ENCODE assay signal across 8 cellular contexts in the genomic region with DNA sequence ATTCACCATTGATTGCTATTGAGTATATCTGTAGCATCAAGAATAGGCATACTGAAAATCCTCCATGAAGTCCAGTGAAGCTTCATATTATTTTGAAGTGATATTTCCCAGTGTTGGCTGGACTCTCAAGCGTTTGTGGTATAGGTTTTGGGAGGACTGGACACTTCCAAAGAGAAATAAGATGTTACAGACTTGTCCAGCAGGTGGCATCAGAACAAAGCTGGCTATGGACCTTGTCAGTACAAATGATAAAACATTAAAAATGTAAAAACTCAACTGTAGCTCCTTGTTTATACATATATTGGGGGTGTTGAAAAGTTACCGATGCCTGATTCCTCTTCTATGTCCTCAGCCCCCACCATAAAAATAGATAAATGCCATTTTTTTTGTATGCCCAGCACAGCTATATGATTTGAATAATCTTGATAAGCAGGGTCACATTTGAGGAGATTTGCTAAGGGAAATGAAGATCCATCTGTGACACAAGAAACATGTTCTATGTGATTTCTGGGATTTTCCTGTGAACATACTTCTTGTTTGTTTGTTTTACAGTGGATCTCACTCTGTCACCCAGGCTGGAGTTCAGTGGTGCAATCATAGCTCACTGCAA. TPM values are rescaled to one million over a fixed set of nuclear protein-coding genes. Genes with fewer than 3 reads are reported as not detected.
DNase-seq lines count a peak whose midpoint lies in the region; ATAC-seq and TF ChIP-seq lines count a peak whose summit lies in the region.

No MANE protein-coding gene starts in this region.

- H3K4me2 ChIP-seq in osteoblast (ENCODE audit: insufficient read depth, low read length) = no peak overlapping the region

- no peaks in the 10 kb centered on the region for H4K20me1 ChIP-seq in osteoblast (ENCODE audit: insufficient read depth, low read length)

- intact Hi-C loops in esophagus squamous epithelium (cut with DNase I) (loop anchor here (10.0 kb wide), 1 partner anchor 285 kb away; no protein-coding TSS in a partner anchor), sciatic nerve (cut with DNase I) (no loop called here)

- peak; percentile 5 to 6 for DNase-seq in activated CD4-positive, alpha-beta T cell treated with anti-CD3 and anti-CD28 coated beads for 24 hours (ENCODE audit: low read depth in 2 of 2)
- DNase-seq in activated CD4-positive, alpha-beta T cell treated with anti-CD3 and anti-CD28 coated beads, Interleukin-2, amount 50 U/mL, for 4 hours = no peak
- peak; percentile 20 for DNase-seq in HS-5 (ENCODE audit: low read depth)
- peak; percentile 72 for DNase-seq in SK-MEL-5 (ENCODE audit: low read depth, low spot score)
- no peak for DNase-seq in esophagus squamous epithelium (lab: John Stamatoyannopoulos, UW)
- DNase-seq in osteoblast (ENCODE audit: insufficient read length, low spot score, missing footprints) = peak; percentile 73
- no peak for DNase-seq in sciatic nerve (ENCODE audit: low spot score)

- no peaks in the 10 kb centered on the region for H3K27me3 ChIP-seq in esophagus squamous epithelium
- no peaks in the 10 kb centered on the region for H3K27me3 ChIP-seq in osteoblast (ENCODE audit: insufficient read depth, low read length)

- H3K4me1 ChIP-seq in esophagus squamous epithelium = no peaks in the 10 kb centered on the region
- H3K4me1 ChIP-seq in osteoblast (ENCODE audit: insufficient read depth, low read length) = no peaks in the 10 kb centered on the region

- H3K36me3 ChIP-seq in esophagus squamous epithelium (no peaks in the 10 kb centered on the region), osteoblast (ENCODE audit: insufficient read depth, low read length) (no peaks in the 10 kb centered on the region)

- H3K79me2 ChIP-seq in osteoblast (ENCODE audit: insufficient read depth, low read length) = no peaks in the 10 kb centered on the region

- H3K27ac ChIP-seq in esophagus squamous epithelium (no peak overlapping the region), osteoblast (ENCODE audit: low read depth, low read length) (no peak overlapping the region)

- in situ Hi-C loops in SK-MEL-5 (cut with HindIII; ENCODE audit: low pct_unique_long_range_greater_than_20kb, low sequenced_read_pairs) = no loop called here

- H3K9me3 ChIP-seq in esophagus squamous epithelium = no peaks in the 10 kb centered on the region
- H3K9me3 ChIP-seq in osteoblast (ENCODE audit: low read depth, low read length) = no peaks in the 10 kb centered on the region

- TF ChIP-seq CTCF in esophagus squamous epithelium (IDR thresholded peaks at IDR 0.05) = peak in 5 of 6 experiments; percentile 42 to 59 (median 54)
- peak; percentile 73 for TF ChIP-seq CTCF in osteoblast (IDR thresholded peaks at IDR 0.05; ENCODE audit: extremely low read depth, low read depth, low read length)

- no peak overlapping the region for H2AFZ ChIP-seq in osteoblast (ENCODE audit: low read length)

- ATAC-seq in sciatic nerve (no peak), GM19463 (IDR thresholded peaks at IDR 0.05; ENCODE audit: unreplicated experiment) (no peak)

- no peak for TF ChIP-seq POLR2A in esophagus squamous epithelium (IDR thresholded peaks at IDR 0.05)

- 4 to 10% methylated on average over 2 of the region's 2 CpGs for WGBS in esophagus squamous epithelium, 2 donors

- H3K4me3 ChIP-seq in esophagus squamous epithelium = no peak overlapping the region
- no peak overlapping the region for H3K4me3 ChIP-seq in osteoblast (ENCODE audit: insufficient read depth, low read length)

RNA-seq across cellular contexts. Expression of a gene that starts 54.5 kb away (rescaled TPM):
- not detected in 2 replicates for total RNA-seq in SK-MEL-5 (2014; rRNA removed; shearing (Covaris generic))
- not detected in 2 replicates for polyA plus RNA-seq in SK-MEL-5 (2015; cell fraction: cytosol; rRNA removed)
- not detected in 2 replicates for polyA plus RNA-seq in SK-MEL-5 (2015; cell fraction: nucleus; rRNA removed)
- not detected for total RNA-seq in esophagus squamous epithelium
- not detected in 2 replicates for total RNA-seq in osteoblast
- total RNA-seq in sciatic nerve = not detected

Comparison
In these comparisons a context has a peak if more than half of its experiments do, and no peak if none do; other contexts are left out.
1. DNase-seq: peak in activated CD4-positive, alpha-beta T cell treated with anti-CD3 and anti-CD28 coated beads for 24 hours (2 of 2), HS-5 (single experiment), SK-MEL-5 (single experiment) and osteoblast (single experiment); none in activated CD4-positive, alpha-beta T cell treated with anti-CD3 and anti-CD28 coated beads, Interleukin-2, amount 50 U/mL, for 4 hours (0 of 2), esophagus squamous epithelium (single experiment) and sciatic nerve (single experiment).